9 cellular contexts compared by ENCODE assay signal in genomic region chr14:64673748-64674147, GRCh38. TPM values are rescaled to one million over a fixed set of nuclear protein-coding genes. Genes with fewer than 3 reads are reported as not detected.
DNase-seq lines count a peak whose midpoint lies in the region; ATAC-seq, FAIRE-seq and TF ChIP-seq lines count a peak whose summit lies in the region.
"Had no signal": no experiment of that assay in that cellular context is flagged by ENCODE, and none has a peak within 500 bp of the region (broad histone marks: within the 10 kb centered on the region; RNA-seq: fewer than 3 reads in every experiment).

No MANE protein-coding gene starts in this region.

- CTCF ChIA-PET in activated CD8-positive, alpha-beta memory T cell treated with anti-CD3 and anti-CD28 coated beads, Interleukin-2, amount 10 ng/mL, durations not matched to agents 7 days and 5 days (lab: Charles Lee), result interaction anchor here (0.6 to 10.7 kb wide), 8 partner anchors 10 to 218 kb away, joined by 3 to 183 read pairs (median 5); no protein-coding TSS in a partner anchor

- intact Hi-C loops in head of caudate nucleus (cut with DNase I), result no loop called here

- DNase-seq in activated CD8-positive, alpha-beta memory T cell treated with anti-CD3 and anti-CD28 coated beads, Interleukin-2, amount 10 ng/mL, durations not matched to agents 7 days and 5 days, result peak; percentile 86
- DNase-seq in activated CD8-positive, alpha-beta memory T cell treated with anti-CD3 and anti-CD28 coated beads, Interleukin-2, amount 50 U/mL, for 48 hours, result no peak
- DNase-seq in RWPE2 (ENCODE audit: low spot score) (no peak), bronchial epithelial cell (ENCODE audit: low read depth) (peak; percentile 35), head of caudate nucleus (no peak), GM20000 (ENCODE audit: low spot score) (no peak)

- peak; percentile 76 for ATAC-seq in activated CD8-positive, alpha-beta memory T cell treated with anti-CD3 and anti-CD28 coated beads, Interleukin-2, amount 10 ng/mL, durations not matched to agents 7 days and 5 days
- ATAC-seq in RWPE2 (ENCODE audit: low read depth) (peak; percentile 32; the same call in 1 of the 3 replicates), HG02970 (IDR thresholded peaks at IDR 0.05; ENCODE audit: low FRiP score, unreplicated experiment) (no peak)
- peak; percentile 20 for ATAC-seq in stimulated activated memory B cell treated with anti-CD40 and anti-IgM and Interleukin-4, amounts not matched to agents 10 μg/mL and 1 μg/mL and 100 μg/mL, for 72 hours

- H3K9me3 Mint-ChIP-seq in activated CD8-positive, alpha-beta memory T cell treated with anti-CD3 and anti-CD28 coated beads, Interleukin-2, amount 10 ng/mL, durations not matched to agents 7 days and 5 days (ENCODE audit: low read depth), result peaks cover 3% of the 10 kb centered on the region
- H3K9me3 Mint-ChIP-seq in stimulated activated memory B cell treated with anti-CD40 and anti-IgM and Interleukin-4, amounts not matched to agents 10 μg/mL and 1 μg/mL and 100 μg/mL, for 72 hours, result peaks cover 2% of the 10 kb centered on the region

- TF ChIP-seq CTCF in RWPE2 (IDR thresholded peaks at IDR 0.05; ENCODE audit: poor library complexity, severe bottlenecking), result no peak
- TF ChIP-seq CTCF in bronchial epithelial cell (IDR thresholded peaks at IDR 0.05; ENCODE audit: insufficient read depth, low read length, severe bottlenecking), result no peak
- no peak for TF ChIP-seq CTCF in GM20000 (IDR thresholded peaks at IDR 0.05; ENCODE audit: extremely low read depth, missing control alignments)

- no peak for FAIRE-seq in bronchial epithelial cell (lab: Jason Lieb, UNC)

- H3K4me3 ChIP-seq in RWPE2 (ENCODE audit: severe bottlenecking) (no peak overlapping the region), bronchial epithelial cell (ENCODE audit: low read depth, low read length) (no peak overlapping the region)
- H3K4me3 ChIP-seq: SK-N-MC had no signal

- peaks cover 5% of the 10 kb centered on the region for H3K27me3 Mint-ChIP-seq in activated CD8-positive, alpha-beta memory T cell treated with anti-CD3 and anti-CD28 coated beads, Interleukin-2, amount 10 ng/mL, durations not matched to agents 7 days and 5 days
- H3K27me3 Mint-ChIP-seq in stimulated activated memory B cell treated with anti-CD40 and anti-IgM and Interleukin-4, amounts not matched to agents 10 μg/mL and 1 μg/mL and 100 μg/mL, for 72 hours, result peaks cover 18% of the 10 kb centered on the region

- H3K9me3 ChIP-seq in RWPE2 (ENCODE audit: severe bottlenecking), result no peaks in the 10 kb centered on the region

- peak overlapping the region; percentile 2 for H3K4me3 Mint-ChIP-seq in activated CD8-positive, alpha-beta memory T cell treated with anti-CD3 and anti-CD28 coated beads, Interleukin-2, amount 10 ng/mL, durations not matched to agents 7 days and 5 days
- no peak overlapping the region for H3K4me3 Mint-ChIP-seq in stimulated activated memory B cell treated with anti-CD40 and anti-IgM and Interleukin-4, amounts not matched to agents 10 μg/mL and 1 μg/mL and 100 μg/mL, for 72 hours

- no peak overlapping the region for H3K27ac ChIP-seq in RWPE2 (ENCODE audit: poor library complexity, severe bottlenecking)
- H3K27ac ChIP-seq: SK-N-MC had no signal

- H3K4me1 ChIP-seq in RWPE2 (ENCODE audit: insufficient read depth, poor library complexity, severe bottlenecking), result peaks cover 14% of the 10 kb centered on the region

- H3K36me3 ChIP-seq in RWPE2 (ENCODE audit: low read depth) (no peaks in the 10 kb centered on the region), bronchial epithelial cell (ENCODE audit: control insufficient read depth, insufficient read depth, low read length) (no peaks in the 10 kb centered on the region)

- H3K36me3 Mint-ChIP-seq in activated CD8-positive, alpha-beta memory T cell treated with anti-CD3 and anti-CD28 coated beads, Interleukin-2, amount 10 ng/mL, durations not matched to agents 7 days and 5 days, result peaks cover 6% of the 10 kb centered on the region
- no peaks in the 10 kb centered on the region for H3K36me3 Mint-ChIP-seq in stimulated activated memory B cell treated with anti-CD40 and anti-IgM and Interleukin-4, amounts not matched to agents 10 μg/mL and 1 μg/mL and 100 μg/mL, for 72 hours

- H3K27ac Mint-ChIP-seq in activated CD8-positive, alpha-beta memory T cell treated with anti-CD3 and anti-CD28 coated beads, Interleukin-2, amount 10 ng/mL, durations not matched to agents 7 days and 5 days, result peak overlapping the region; percentile 67
- H3K27ac Mint-ChIP-seq in stimulated activated memory B cell treated with anti-CD40 and anti-IgM and Interleukin-4, amounts not matched to agents 10 μg/mL and 1 μg/mL and 100 μg/mL, for 72 hours, result peak overlapping the region; percentile 13

- H3K4me1 Mint-ChIP-seq in activated CD8-positive, alpha-beta memory T cell treated with anti-CD3 and anti-CD28 coated beads, Interleukin-2, amount 10 ng/mL, durations not matched to agents 7 days and 5 days, result peaks cover 55% of the 10 kb centered on the region
- H3K4me1 Mint-ChIP-seq in stimulated activated memory B cell treated with anti-CD40 and anti-IgM and Interleukin-4, amounts not matched to agents 10 μg/mL and 1 μg/mL and 100 μg/mL, for 72 hours, result peaks cover 13% of the 10 kb centered on the region

- no peaks in the 10 kb centered on the region for H3K27me3 ChIP-seq in RWPE2 (ENCODE audit: insufficient read depth, poor library complexity, severe bottlenecking)
- no peaks in the 10 kb centered on the region for H3K27me3 ChIP-seq in bronchial epithelial cell (ENCODE audit: control insufficient read depth, insufficient read depth, low read length)

RNA-seq across cellular contexts. Expression of gene PLEKHG3, which starts 30.5 kb away (rescaled TPM):
- total RNA-seq in activated CD8-positive, alpha-beta memory T cell treated with anti-CD3 and anti-CD28 coated beads, Interleukin-2, amount 10 ng/mL, durations not matched to agents 7 days and 5 days, result 10 to 100 TPM; 11.9 to 28.2 TPM
- total RNA-seq in bronchial epithelial cell, result 32.4 and 35.8 TPM in 2 replicates

Comparison
In these comparisons a context has a peak if more than half of its experiments do, and no peak if none do; other contexts are left out.
1. DNase-seq: peak in activated CD8-positive, alpha-beta memory T cell treated with anti-CD3 and anti-CD28 coated beads, Interleukin-2, amount 10 ng/mL, durations not matched to agents 7 days and 5 days (single experiment) and bronchial epithelial cell (single experiment); none in activated CD8-positive, alpha-beta memory T cell treated with anti-CD3 and anti-CD28 coated beads, Interleukin-2, amount 50 U/mL, for 48 hours (single experiment), RWPE2 (single experiment), head of caudate nucleus (0 of 42) and GM20000 (single experiment).